In the genomic region with DNA sequence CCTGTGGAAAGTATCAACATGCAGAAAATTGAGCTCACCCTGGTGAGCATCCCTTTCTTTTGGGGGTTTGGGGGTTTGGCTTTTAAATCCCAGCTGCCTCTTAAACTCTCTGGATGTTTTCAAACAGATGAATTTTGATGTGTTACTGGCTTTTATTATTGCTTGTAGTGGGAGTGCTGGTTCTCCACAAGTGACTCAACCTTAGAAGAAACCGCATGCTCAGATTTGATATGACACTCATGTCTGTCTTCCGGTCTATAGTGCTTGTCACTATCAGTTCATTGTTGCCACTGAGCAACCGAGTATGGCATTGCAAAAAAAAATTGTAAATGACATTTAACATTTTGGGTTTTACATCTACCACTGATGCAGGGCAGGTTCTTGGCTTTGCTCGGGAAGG, we compare ENCODE assay signal across 20 cellular contexts.
"Had no signal": no experiment of that assay in that cellular context is flagged by ENCODE, and none has a peak within 500 bp of the region (broad histone marks: within the 10 kb centered on the region; RNA-seq: fewer than 3 reads in every experiment).

No MANE protein-coding gene starts in this region.

- H3K4me3 ChIP-seq: MG63 had no signal

- DNase-seq: Karpas-422, KG1, MG63, MV-4-11, NCI-H1048, NCI-H1105, NCI-H1417, NCI-H1436 treated with DMSO at 0.1 percent for 48 hours, NCI-H1694, NCI-H187 treated with DMSO at 0.1 percent for 48 hours, NCI-H2029 treated with DMSO at 0.1 percent for 48 hours, NCI-H2171 treated with DMSO at 0.1 percent for 48 hours, NCI-H345, NCI-H524, NCI-H526 treated with DMSO at 0.1 percent for 48 hours, NCI-H748 treated with DMSO at 0.1 percent for 48 hours, PC-3, SHP77 had no signal

- H3K27ac ChIP-seq: HL-60, RWPE1 had no signal

- H3K9me3 ChIP-seq: MG63 had no signal

- H3K36me3 ChIP-seq: MG63 had no signal
